26 cellular contexts compared by ENCODE assay signal in the genomic region with DNA sequence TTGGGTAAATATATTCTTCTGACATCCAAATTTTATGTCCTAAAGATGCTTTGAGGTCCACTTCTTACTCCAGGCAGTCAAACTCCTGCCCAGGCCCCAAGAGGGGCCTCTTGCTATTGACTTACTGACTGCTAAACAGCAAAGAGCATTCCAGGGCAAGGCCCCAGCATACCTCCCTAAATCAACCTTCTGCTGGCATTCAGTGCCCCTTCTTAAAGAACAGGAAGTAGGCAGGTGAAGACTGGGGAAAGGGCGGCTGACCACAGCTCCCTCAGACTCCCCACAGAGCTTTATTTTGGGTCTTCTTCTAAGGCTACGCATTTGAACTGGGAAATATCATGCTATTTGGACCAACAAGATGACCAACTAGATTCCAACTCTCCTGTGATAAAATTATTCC.
"Had no signal": no experiment of that assay in that cellular context is flagged by ENCODE, and none has a peak within 500 bp of the region (broad histone marks: within the 10 kb centered on the region; RNA-seq: fewer than 3 reads in every experiment).

No MANE protein-coding gene starts in this region.

- H3K4me2 ChIP-seq: smooth muscle cell had no signal

- H3K27ac Mint-ChIP-seq: activated CD4-positive, alpha-beta T cell treated with anti-CD3 and anti-CD28 coated beads, Interleukin-2, amount 10 ng/mL, durations not matched to agents 7 days and 5 days; activated CD8-positive, alpha-beta T cell treated with anti-CD3 and anti-CD28 coated beads for 36 hours; activated naive CD4-positive, alpha-beta T cell treated with anti-CD3 and anti-CD28 coated beads, Interleukin-2, amount 50 U/mL, for 24 hours; activated T-helper 1 cell treated with anti-CD3 and anti-CD28 coated beads, Interleukin-12 subunit alpha, Interleukin-12 subunit beta, Interleukin-2, Interleukin-4 antibody, amounts not matched to agents 30 ng/mL and 10 ng/mL and 1 ng/mL, durations not matched to agents 14 hours and 24 hours and 36 hours; progenitor cell of endocrine pancreas; T-helper 1 cell treated with Interleukin-12 subunit alpha and Interleukin-12 subunit beta and Interleukin-4 antibody, amounts not matched to agents 30 μg/mL and 1 μg/mL, for 36 hours had no signal

- H3K4me3 ChIP-seq: body of pancreas, gastroesophageal sphincter, sigmoid colon, smooth muscle cell, tibial nerve had no signal

- H3K9me3 ChIP-seq: body of pancreas, sigmoid colon had no signal

- H3K4me3 Mint-ChIP-seq: activated CD4-positive, alpha-beta T cell treated with anti-CD3 and anti-CD28 coated beads, Interleukin-2, amount 10 ng/mL, durations not matched to agents 7 days and 5 days; activated CD8-positive, alpha-beta T cell treated with anti-CD3 and anti-CD28 coated beads for 36 hours; activated naive CD4-positive, alpha-beta T cell treated with anti-CD3 and anti-CD28 coated beads, Interleukin-2, amount 50 U/mL, for 24 hours; activated T-helper 1 cell treated with anti-CD3 and anti-CD28 coated beads, Interleukin-12 subunit alpha, Interleukin-12 subunit beta, Interleukin-2, Interleukin-4 antibody, amounts not matched to agents 30 ng/mL and 10 ng/mL and 1 ng/mL, durations not matched to agents 14 hours and 24 hours and 36 hours; naive thymus-derived CD8-positive, alpha-beta T cell; T-helper 1 cell treated with Interleukin-12 subunit alpha and Interleukin-12 subunit beta and Interleukin-4 antibody, amounts not matched to agents 30 μg/mL and 1 μg/mL, for 36 hours had no signal

- H3K4me1 ChIP-seq: body of pancreas, gastroesophageal sphincter, sigmoid colon, tibial nerve had no signal

- H3K27me3 Mint-ChIP-seq: activated CD4-positive, alpha-beta T cell treated with anti-CD3 and anti-CD28 coated beads, Interleukin-2, amount 10 ng/mL, durations not matched to agents 7 days and 5 days; activated CD8-positive, alpha-beta T cell treated with anti-CD3 and anti-CD28 coated beads for 36 hours; activated naive CD4-positive, alpha-beta T cell treated with anti-CD3 and anti-CD28 coated beads, Interleukin-2, amount 50 U/mL, for 24 hours; naive thymus-derived CD8-positive, alpha-beta T cell; progenitor cell of endocrine pancreas had no signal

- H3K27me3 ChIP-seq: body of pancreas, gastroesophageal sphincter, sigmoid colon, tibial nerve had no signal

- ATAC-seq: activated CD8-positive, alpha-beta T cell treated with anti-CD3 and anti-CD28 coated beads for 36 hours; body of pancreas; gastroesophageal sphincter; left cardiac atrium; naive thymus-derived CD8-positive, alpha-beta T cell had no signal

- DNase-seq: activated CD4-positive, alpha-beta T cell treated with anti-CD3 and anti-CD28 coated beads, Interleukin-2, amount 10 ng/mL, durations not matched to agents 7 days and 5 days; activated CD4-positive, CD25-positive, alpha-beta regulatory T cell treated with anti-CD3 and anti-CD28 coated beads, Interleukin-2, amount 50 U/mL, for 72 hours; activated CD8-positive, alpha-beta T cell treated with anti-CD3 and anti-CD28 coated beads for 36 hours; activated gamma-delta T cell treated with Interleukin-2 at 50 U/mL for 16 hours; anterior cingulate cortex; body of pancreas; head of caudate nucleus; hypothalamus; left cardiac atrium; naive thymus-derived CD8-positive, alpha-beta T cell; retina; sigmoid colon; stimulated activated CD4-positive, alpha-beta T cell treated with anti-CD3 and anti-CD28 coated beads, Interleukin-15, amount 100 ng/mL, for 24 hours; stimulated activated CD4-positive, alpha-beta T cell treated with anti-CD3 and anti-CD28 coated beads, Interleukin-2, amount 100 ng/mL, for 48 hours; stimulated activated CD8-positive, alpha-beta memory T cell treated with anti-CD3 and anti-CD28 coated beads, Interleukin-4, amount 100 ng/mL, for 48 hours; stimulated activated naive CD4-positive, alpha-beta T cell treated with Interleukin-2 at 50 U/mL for 16 hours; substantia nigra; T1000 had no signal

- H3K4me1 Mint-ChIP-seq: activated naive CD4-positive, alpha-beta T cell treated with anti-CD3 and anti-CD28 coated beads, Interleukin-2, amount 50 U/mL, for 24 hours had no signal

- H3K27ac ChIP-seq: body of pancreas, epithelial cell of prostate, gastroesophageal sphincter, sigmoid colon, tibial nerve had no signal
